ENCODE assay signal across 28 cellular contexts in genomic region chr9:134710912-134711311, GRCh38.
"Had no signal": no experiment of that assay in that cellular context is flagged by ENCODE, and none has a peak within 500 bp of the region (broad histone marks: within the 10 kb centered on the region; RNA-seq: fewer than 3 reads in every experiment).

No MANE protein-coding gene starts in this region.

- H3K4me1 Mint-ChIP-seq: activated CD4-positive, alpha-beta T cell treated with anti-CD3 and anti-CD28 coated beads, Interleukin-2, amount 10 ng/mL, durations not matched to agents 7 days and 5 days; activated CD8-positive, alpha-beta memory T cell treated with anti-CD3 and anti-CD28 coated beads, Interleukin-2, amount 10 ng/mL, durations not matched to agents 7 days and 5 days; activated naive CD4-positive, alpha-beta T cell treated with anti-CD3 and anti-CD28 coated beads, Interleukin-2, amount 50 U/mL, for 24 hours; central memory CD8-positive, alpha-beta T cell had no signal

- DNase-seq: activated CD4-positive, alpha-beta T cell treated with anti-CD3 and anti-CD28 coated beads, Interleukin-2, amount 10 ng/mL, durations not matched to agents 7 days and 5 days; activated CD4-positive, CD25-positive, alpha-beta regulatory T cell treated with anti-CD3 and anti-CD28 coated beads, Interleukin-2, amount 50 U/mL, for 72 hours; activated CD8-positive, alpha-beta memory T cell treated with anti-CD3 and anti-CD28 coated beads, Interleukin-2, amount 10 ng/mL, durations not matched to agents 7 days and 5 days; activated CD8-positive, alpha-beta T cell treated with anti-CD3 and anti-CD28 coated beads for 36 hours; activated gamma-delta T cell; activated T-cell treated with anti-CD3 and anti-CD28 coated beads for 4 hours; anterior cingulate cortex; brain microvascular endothelial cell; esophagus squamous epithelium; gastrocnemius medialis; head of caudate nucleus; islet precursor cell; left colon; lower lobe of right lung; mesendoderm; mucosa of descending colon; naive thymus-derived CD8-positive, alpha-beta T cell; posterior cingulate gyrus; SK-N-SH; stimulated activated CD4-positive, alpha-beta T cell treated with anti-CD3 and anti-CD28 coated beads, Interleukin-12 subunit alpha, Interleukin-12 subunit beta, amount 100 ng/mL, for 4 hours; trophoblast cell had no signal

- ATAC-seq: activated CD8-positive, alpha-beta memory T cell treated with anti-CD3 and anti-CD28 coated beads, Interleukin-2, amount 10 ng/mL, durations not matched to agents 7 days and 5 days; activated CD8-positive, alpha-beta T cell treated with anti-CD3 and anti-CD28 coated beads for 36 hours; gastrocnemius medialis; left colon; lower lobe of right lung; mucosa of descending colon; naive thymus-derived CD8-positive, alpha-beta T cell had no signal

- H3K36me3 ChIP-seq: esophagus squamous epithelium, gastrocnemius medialis, lower lobe of right lung, neural progenitor cell had no signal

- H3K27ac Mint-ChIP-seq: activated CD8-positive, alpha-beta memory T cell treated with anti-CD3 and anti-CD28 coated beads, Interleukin-2, amount 10 ng/mL, durations not matched to agents 7 days and 5 days; activated CD8-positive, alpha-beta T cell treated with anti-CD3 and anti-CD28 coated beads for 36 hours; activated naive CD4-positive, alpha-beta T cell treated with anti-CD3 and anti-CD28 coated beads, Interleukin-2, amount 50 U/mL, for 24 hours; activated T-helper 1 cell treated with anti-CD3 and anti-CD28 coated beads, Interleukin-12 subunit alpha, Interleukin-12 subunit beta, Interleukin-2, Interleukin-4 antibody, amounts not matched to agents 30 ng/mL and 10 ng/mL and 1 ng/mL, durations not matched to agents 14 hours and 24 hours and 36 hours; neural progenitor cell; stimulated activated naive CD8-positive, alpha-beta T cell treated with anti-CD3 and anti-CD28 coated beads, Interleukin-15, Interleukin-2, amounts not matched to agents 100 ng/mL and 50 ng/mL, for 24 hours had no signal

- H3K27me3 ChIP-seq: brain microvascular endothelial cell, neural progenitor cell had no signal

- H3K4me1 ChIP-seq: neural progenitor cell had no signal

- H3K4me3 ChIP-seq: coronary artery, esophagus squamous epithelium, gastrocnemius medialis, lower lobe of right lung, mucosa of descending colon, neural progenitor cell had no signal

- H3K9me3 Mint-ChIP-seq: activated naive CD4-positive, alpha-beta T cell treated with anti-CD3 and anti-CD28 coated beads, Interleukin-2, amount 50 U/mL, for 24 hours had no signal

- H3K27ac ChIP-seq: brain microvascular endothelial cell, lower lobe of right lung, neural progenitor cell, VCaP had no signal

- H3K4me3 Mint-ChIP-seq: activated CD4-positive, alpha-beta T cell treated with anti-CD3 and anti-CD28 coated beads, Interleukin-2, amount 10 ng/mL, durations not matched to agents 7 days and 5 days; activated CD8-positive, alpha-beta memory T cell treated with anti-CD3 and anti-CD28 coated beads, Interleukin-2, amount 10 ng/mL, durations not matched to agents 7 days and 5 days; activated CD8-positive, alpha-beta T cell treated with anti-CD3 and anti-CD28 coated beads for 36 hours; activated naive CD4-positive, alpha-beta T cell treated with anti-CD3 and anti-CD28 coated beads, Interleukin-2, amount 50 U/mL, for 24 hours; activated T-helper 1 cell treated with anti-CD3 and anti-CD28 coated beads, Interleukin-12 subunit alpha, Interleukin-12 subunit beta, Interleukin-2, Interleukin-4 antibody, amounts not matched to agents 30 ng/mL and 10 ng/mL and 1 ng/mL, durations not matched to agents 14 hours and 24 hours and 36 hours; central memory CD8-positive, alpha-beta T cell; naive thymus-derived CD8-positive, alpha-beta T cell; neural progenitor cell; stimulated activated naive CD8-positive, alpha-beta T cell treated with anti-CD3 and anti-CD28 coated beads, Interleukin-15, Interleukin-2, amounts not matched to agents 100 ng/mL and 50 ng/mL, for 24 hours had no signal

- H3K9me3 ChIP-seq: esophagus squamous epithelium, gastrocnemius medialis, lower lobe of right lung, mucosa of descending colon, SK-N-SH had no signal

- H3K36me3 Mint-ChIP-seq: activated naive CD4-positive, alpha-beta T cell treated with anti-CD3 and anti-CD28 coated beads, Interleukin-2, amount 50 U/mL, for 24 hours; naive thymus-derived CD8-positive, alpha-beta T cell; neural progenitor cell had no signal

- H3K27me3 Mint-ChIP-seq: activated CD4-positive, alpha-beta T cell treated with anti-CD3 and anti-CD28 coated beads, Interleukin-2, amount 10 ng/mL, durations not matched to agents 7 days and 5 days; activated CD8-positive, alpha-beta memory T cell treated with anti-CD3 and anti-CD28 coated beads, Interleukin-2, amount 10 ng/mL, durations not matched to agents 7 days and 5 days; activated CD8-positive, alpha-beta T cell treated with anti-CD3 and anti-CD28 coated beads for 36 hours; activated naive CD4-positive, alpha-beta T cell treated with anti-CD3 and anti-CD28 coated beads, Interleukin-2, amount 50 U/mL, for 24 hours; naive thymus-derived CD8-positive, alpha-beta T cell; stimulated activated naive CD8-positive, alpha-beta T cell treated with anti-CD3 and anti-CD28 coated beads, Interleukin-15, Interleukin-2, amounts not matched to agents 100 ng/mL and 50 ng/mL, for 24 hours had no signal
